ENCODE assay signal across 1 cellular context in genomic region chr12:68608191-68608590, GRCh38.
TF ChIP-seq lines count a peak whose summit lies in the region.

No MANE protein-coding gene starts in this region.

TF ChIP-seq in SK-N-SH treated with all-trans-retinoic acid at 6 μM for 48 hours, 23 proteins besides CTCF, POLR2A, EP300 and RAD21 (continued from another document):
- TF ChIP-seq PATZ1 (CRISPR knock-in tag; IDR thresholded peaks at IDR 0.05; ENCODE audit: borderline replicate concordance): no peak
- TF ChIP-seq ZNF565 (CRISPR knock-in tag; conservative IDR thresholded peaks at IDR 0.05; ENCODE audit: low read depth): no peak
- no peak for TF ChIP-seq TCF4 (CRISPR knock-in tag; IDR thresholded peaks at IDR 0.05; ENCODE audit: borderline replicate concordance)
- TF ChIP-seq RARB (CRISPR knock-in tag; IDR thresholded peaks at IDR 0.05): no peak
